In the genomic region with DNA sequence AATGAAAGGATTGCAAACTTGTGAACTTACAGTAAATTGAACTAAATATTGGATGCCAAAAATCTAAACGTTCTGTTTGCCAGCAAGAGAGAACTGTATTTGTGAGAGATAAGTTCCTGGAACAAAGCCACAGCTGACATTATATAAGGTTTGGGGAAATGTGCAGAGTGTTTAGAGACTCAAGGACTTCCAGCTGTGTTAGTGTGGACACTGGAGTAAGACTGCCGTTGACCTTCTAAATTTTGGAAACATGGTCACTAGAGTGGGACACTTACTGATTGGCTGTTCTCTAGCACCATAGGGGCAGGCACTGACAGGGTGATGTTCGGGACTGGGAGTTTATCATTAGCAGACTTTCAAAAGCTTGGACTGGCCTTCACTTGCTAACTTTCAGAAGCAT, we compare ENCODE assay signal across 16 cellular contexts. TPM values are rescaled to one million over a fixed set of nuclear protein-coding genes. Genes with fewer than 3 reads are reported as not detected.
A peak's percentile ranks its signal among the peaks of the same experiment; 100 is the strongest.
DNase-seq lines count a peak whose midpoint lies in the region; ATAC-seq and TF ChIP-seq lines count a peak whose summit lies in the region.
"Had no signal": no experiment of that assay in that cellular context is flagged by ENCODE, and none has a peak within 500 bp of the region (broad histone marks: within the 10 kb centered on the region; RNA-seq: fewer than 3 reads in every experiment).

No MANE protein-coding gene starts in this region.

- no peak for TF ChIP-seq CTCF in choroid plexus epithelial cell (conservative IDR thresholded peaks at IDR 0.05; ENCODE audit: low read depth, low read length)
- no peak for TF ChIP-seq CTCF in liver (IDR thresholded peaks at IDR 0.05; ENCODE audit: low read depth, low read length, missing input control)

- DNase-seq in DMS53 (lab: John Stamatoyannopoulos, UW): peak; percentile 68
- peak; percentile 3 for DNase-seq in NCI-H1092 (lab: John Stamatoyannopoulos, UW)
- peak; percentile 59 for DNase-seq in choroid plexus epithelial cell (ENCODE audit: low read depth)
- DNase-seq in NCI-H146 (lab: John Stamatoyannopoulos, UW): no peak
- no peak for DNase-seq in globus pallidus (ENCODE audit: low spot score)
- DNase-seq: BE2C; CD4-positive, alpha-beta memory T cell; EL; H7; Kasumi-1; NCI-H1436; NCI-H2227 treated with DMSO at 0.1 percent for 48 hours; NCI-H526 treated with DMSO at 0.1 percent for 48 hours; SIG-M5 had no signal

- no peak overlapping the region for H3K27ac ChIP-seq in liver (ENCODE audit: low read depth in 1 of 2, low read length in 2 of 2)

- ATAC-seq in HG02884 (IDR thresholded peaks at IDR 0.05; ENCODE audit: unreplicated experiment): no peak

- WGBS in liver: 13% methylated on average over 3 of the region's 3 CpGs

- no peaks in the 10 kb centered on the region for H3K9me3 ChIP-seq in liver (ENCODE audit: control insufficient read depth in 4 of 4, low read length in 3 of 4)
- H3K9me3 ChIP-seq: BE2C had no signal

- H3K36me3 ChIP-seq in liver (ENCODE audit: control insufficient read depth in 4 of 4, insufficient read depth in 3 of 4, low read depth in 1 of 4, low read length in 3 of 4): no peaks in the 10 kb centered on the region
- H3K36me3 ChIP-seq: BE2C had no signal

- TF ChIP-seq RAD21 in liver (IDR thresholded peaks at IDR 0.05): no peak

- H3K27me3 ChIP-seq in liver (ENCODE audit: control insufficient read depth in 4 of 4, insufficient read depth in 4 of 4, low read length in 3 of 4): no peaks in the 10 kb centered on the region
- H3K27me3 ChIP-seq: BE2C had no signal

- H3K4me1 ChIP-seq in liver (ENCODE audit: control insufficient read depth in 4 of 4, insufficient read depth in 4 of 4, low read length in 3 of 4): peaks cover 0 to 12% (median 5%) of the 10 kb centered on the region in 4 donors

- H3K4me3 ChIP-seq in choroid plexus epithelial cell (ENCODE audit: low read depth, low read length): no peak overlapping the region
- no peak overlapping the region for H3K4me3 ChIP-seq in liver (ENCODE audit: low read depth in 1 of 3, low read length in 3 of 3)

- no peak overlapping the region for H3K9ac ChIP-seq in liver (ENCODE audit: low read depth in 1 of 2, low read length in 2 of 2)

TF ChIP-seq in liver, 16 proteins besides CTCF, POLR2A, EP300 and RAD21:
- TF ChIP-seq FOXA1 (IDR thresholded peaks at IDR 0.05) (no peak), SP1 (IDR thresholded peaks at IDR 0.05) (peak; percentile 13)

RNA-seq across cellular contexts. Expression of a gene that starts 40.5 kb away (rescaled TPM):
- 10 to 100 TPM in 1 of 2 donors, 1 to 10 TPM in 1; 9.1 to 10.1 TPM for total RNA-seq in liver
- polyA plus RNA-seq in liver: 1 to 10 TPM; 1.2 to 9.4 TPM
- total RNA-seq: CD4-positive, alpha-beta memory T cell had no signal
- polyA plus RNA-seq: CD4-positive, alpha-beta memory T cell had no signal

Comparison
In these comparisons a context has a peak if more than half of its experiments do, and no peak if none do; other contexts are left out.
1. DNase-seq: peak in DMS53 (single experiment), NCI-H1092 (single experiment) and choroid plexus epithelial cell (single experiment); none in NCI-H146 (single experiment) and globus pallidus (single experiment).